17 cellular contexts compared by ENCODE assay signal in the genomic region with DNA sequence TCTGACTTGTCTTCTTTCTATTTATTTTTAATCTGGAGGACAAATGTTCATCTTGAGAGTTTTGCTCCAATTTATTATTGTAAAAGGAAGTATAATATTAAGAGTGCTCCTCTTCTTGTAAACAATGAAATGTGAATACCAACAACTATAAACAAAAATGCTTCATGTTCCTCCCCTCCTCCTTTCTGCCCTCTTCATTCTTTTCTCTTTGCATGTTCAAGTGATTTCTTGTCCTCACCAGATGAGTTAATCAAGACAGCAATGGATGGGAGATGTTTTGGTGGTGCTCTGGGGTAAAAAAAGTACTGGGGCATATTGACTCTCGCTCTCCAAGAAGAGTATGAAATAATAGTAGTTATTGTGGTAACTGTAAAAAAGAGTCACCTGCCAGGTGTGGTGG. TPM values are rescaled to one million over a fixed set of nuclear protein-coding genes. Genes with fewer than 3 reads are reported as not detected.
DNase-seq lines count a peak whose midpoint lies in the region; ATAC-seq and TF ChIP-seq lines count a peak whose summit lies in the region.
"Had no signal": no experiment of that assay in that cellular context is flagged by ENCODE, and none has a peak within 500 bp of the region (broad histone marks: within the 10 kb centered on the region; RNA-seq: fewer than 3 reads in every experiment).

No MANE protein-coding gene starts in this region.

- no peaks in the 10 kb centered on the region for H3K9me3 ChIP-seq in DOHH2 (ENCODE audit: control insufficient read depth, insufficient read depth, low read length)
- no peaks in the 10 kb centered on the region for H3K9me3 ChIP-seq in adipocyte (ENCODE audit: control insufficient read depth, low read length)
- H3K9me3 ChIP-seq in lower lobe of right lung = no peaks in the 10 kb centered on the region
- H3K9me3 ChIP-seq in stomach smooth muscle (ENCODE audit: control insufficient read depth in 2 of 2, low read length in 2 of 2) = no peaks in the 10 kb centered on the region

- H3K36me3 ChIP-seq in DOHH2 (ENCODE audit: control insufficient read depth, low read length) (no peaks in the 10 kb centered on the region), adipocyte (ENCODE audit: control insufficient read depth, insufficient read depth, low read length, severe bottlenecking) (no peaks in the 10 kb centered on the region), lower lobe of right lung (no peaks in the 10 kb centered on the region), stomach smooth muscle (ENCODE audit: control insufficient read depth in 2 of 2, insufficient read depth in 2 of 2, low read length in 2 of 2) (no peaks in the 10 kb centered on the region)

- intact Hi-C loops in lower lobe of right lung (cut with DNase I) = no loop called here

- peaks cover 7% of the 10 kb centered on the region for H3F3A ChIP-seq in DOHH2 (ENCODE audit: control insufficient read depth, insufficient read depth)

- no peak overlapping the region for H3K9ac ChIP-seq in adipocyte (ENCODE audit: low read length)
- H3K9ac ChIP-seq in stomach smooth muscle (ENCODE audit: low read length in 2 of 2) = no peak overlapping the region

- H3K27ac ChIP-seq in DOHH2 (ENCODE audit: low read depth, low read length) = peak overlapping the region; percentile 20; the same call in 1 of the 2 replicates
- H3K27ac ChIP-seq in lower lobe of right lung = peak overlapping the region; percentile 73
- peak overlapping the region; percentile 98 for H3K27ac ChIP-seq in stomach smooth muscle (ENCODE audit: low read length)
- H3K27ac ChIP-seq: C4-2B had no signal

- H3K79me2 ChIP-seq in DOHH2 (ENCODE audit: control insufficient read depth, low read length) = no peaks in the 10 kb centered on the region

- no peaks in the 10 kb centered on the region for H4K20me1 ChIP-seq in DOHH2 (ENCODE audit: control insufficient read depth, insufficient read depth, low read depth, low read length)

- H3K4me2 ChIP-seq in DOHH2 (ENCODE audit: low read length) = peak overlapping the region; percentile 95

- ATAC-seq in lower lobe of right lung (no peak), esophagus mucosa (no peak), HG02973 (IDR thresholded peaks at IDR 0.05; ENCODE audit: unreplicated experiment) (no peak), GM21619 (IDR thresholded peaks at IDR 0.05; ENCODE audit: unreplicated experiment) (no peak)
- ATAC-seq: SK-N-SH treated with all-trans-retinoic acid at 6 μM for 48 hours; stimulated activated effector memory CD8-positive, alpha-beta T cell treated with anti-CD3 and anti-CD28 coated beads, Interleukin-12 subunit alpha, Interleukin-12 subunit beta, amount 100 ng/mL, for 72 hours had no signal

- H3K4me3 ChIP-seq in DOHH2 (ENCODE audit: low read length) (0 out of 2 replicates have a peak overlapping the region, but pooled peaks have one; percentile 23), adipocyte (ENCODE audit: low read length) (no peak overlapping the region), lower lobe of right lung (no peak overlapping the region), stomach smooth muscle (ENCODE audit: low read length in 2 of 2) (no peak overlapping the region)

- no peaks in the 10 kb centered on the region for H3K27me3 ChIP-seq in DOHH2 (ENCODE audit: control insufficient read depth, low read length)
- H3K27me3 ChIP-seq in adipocyte (replicated peaks; ENCODE audit: control insufficient read depth, insufficient read depth, low read length) = no peaks in the 10 kb centered on the region
- H3K27me3 ChIP-seq in lower lobe of right lung (ENCODE audit: low read depth) = no peaks in the 10 kb centered on the region
- H3K27me3 ChIP-seq in stomach smooth muscle (ENCODE audit: control insufficient read depth in 1 of 2, insufficient read depth in 2 of 2, low read length in 2 of 2) = no peaks in the 10 kb centered on the region

- peaks cover 69% of the 10 kb centered on the region for H3K4me1 ChIP-seq in DOHH2 (ENCODE audit: control insufficient read depth, low read length)
- peaks cover 55% of the 10 kb centered on the region for H3K4me1 ChIP-seq in adipocyte (ENCODE audit: control insufficient read depth, insufficient read depth, low read length)
- peaks cover 61% of the 10 kb centered on the region for H3K4me1 ChIP-seq in lower lobe of right lung
- H3K4me1 ChIP-seq in stomach smooth muscle (ENCODE audit: control insufficient read depth, insufficient read depth, low read length) = peaks cover 68% of the 10 kb centered on the region

- no peaks in the 10 kb centered on the region for H3K9me2 ChIP-seq in DOHH2 (replicated peaks; ENCODE audit: control insufficient read depth, low read length)

- DNase-seq in adipocyte (ENCODE audit: low read depth) (peak; percentile 41), lower lobe of right lung (no peak), DMS 273 (lab: John Stamatoyannopoulos, UW; ENCODE audit: unreplicated experiment) (no peak)
- DNase-seq: activated CD4-positive, alpha-beta memory T cell treated with anti-CD3 and anti-CD28 coated beads for 36 hours; KBM-7; NCI-H1417; retina; stimulated activated CD4-positive, alpha-beta T cell treated with anti-CD3 and anti-CD28 coated beads, Interleukin-4, amount 100 ng/mL, for 4 hours had no signal

- TF ChIP-seq CTCF in DOHH2 (IDR thresholded peaks at IDR 0.05; ENCODE audit: low read depth, low read length, poor library complexity, severe bottlenecking) (no peak), lower lobe of right lung (IDR thresholded peaks at IDR 0.05) (no peak)

RNA-seq across cellular contexts. Expression of gene ITGB3, which starts 24.3 kb away (rescaled TPM):
- total RNA-seq in lower lobe of right lung = 10.5 TPM
- total RNA-seq in esophagus mucosa = 1.7 TPM
- total RNA-seq: activated CD4-positive, alpha-beta memory T cell treated with anti-CD3 and anti-CD28 coated beads for 36 hours; activated T-helper 2 cell treated with anti-CD3 and anti-CD28 coated beads, Interferon-gamma antibody, Interleukin-2, Interleukin-4, amounts not matched to agents 10 μg/mL and 5 μg/mL and 100 μg/mL, durations not matched to agents 14 hours and 24 hours and 36 hours had no signal

RNA-seq across cellular contexts. Expression of gene EFCAB13, which starts 45.8 kb away (rescaled TPM):
- total RNA-seq in lower lobe of right lung (13.0 TPM), esophagus mucosa (2.0 TPM)

Comparison
In these comparisons a context has a peak if more than half of its experiments do, and no peak if none do; other contexts are left out.
1. H3K27ac ChIP-seq: peak in every context shown above with its lines; median percentile 98 in stomach smooth muscle; 73 in lower lobe of right lung; 20 in DOHH2.